16 cellular contexts compared by ENCODE assay signal in genomic region chr21:46205766-46206162, GRCh38. TPM values are rescaled to one million over a fixed set of nuclear protein-coding genes. Genes with fewer than 3 reads are reported as not detected.
DNase-seq lines count a peak whose midpoint lies in the region; ATAC-seq and TF ChIP-seq lines count a peak whose summit lies in the region.
"Had no signal": no experiment of that assay in that cellular context is flagged by ENCODE, and none has a peak within 500 bp of the region (broad histone marks: within the 10 kb centered on the region; RNA-seq: fewer than 3 reads in every experiment).

No MANE protein-coding gene starts in this region.

- peaks cover 21% of the 10 kb centered on the region for H3K36me3 Mint-ChIP-seq in effector memory CD8-positive, alpha-beta T cell (ENCODE audit: insufficient read depth)

- H3K4me1 Mint-ChIP-seq in effector memory CD8-positive, alpha-beta T cell (ENCODE audit: low read depth in 2 of 2): no peaks in the 10 kb centered on the region

- TF ChIP-seq CTCF in spleen (IDR thresholded peaks at IDR 0.05 in 8 of 11, conservative IDR thresholded peaks at IDR 0.05 in 3 of 11): no peak

- no peak overlapping the region for H3K4me3 Mint-ChIP-seq in effector memory CD8-positive, alpha-beta T cell
- H3K4me3 Mint-ChIP-seq: GM23338 had no signal

- DNase-seq in NCI-H1436 (lab: John Stamatoyannopoulos, UW) (peak; percentile 72), NCI-H2107 (lab: John Stamatoyannopoulos, UW) (peak; percentile 86), islet precursor cell (peak; percentile 45), spleen (peak; percentile 65), KBM-7 (no peak)
- DNase-seq in effector memory CD8-positive, alpha-beta T cell: no peak
- DNase-seq: DMS 273 treated with DMSO at 0.1 percent for 48 hours, NCI-H1105, NCI-H2029 treated with DMSO at 0.1 percent for 48 hours, NCI-H82, SHP77 treated with DMSO at 0.1 percent for 48 hours had no signal

- peak overlapping the region in 1 of 2 donors; percentile 59 for H3K27ac Mint-ChIP-seq in effector memory CD8-positive, alpha-beta T cell
- H3K27ac Mint-ChIP-seq: GM23338 had no signal

- no peaks in the 10 kb centered on the region for H3K9me3 ChIP-seq in spleen

- TF ChIP-seq POLR2A in spleen (IDR thresholded peaks at IDR 0.05): no peak

- ATAC-seq in effector memory CD8-positive, alpha-beta T cell (replicated peaks): no peak
- no peak for ATAC-seq in HG03039 (IDR thresholded peaks at IDR 0.05; ENCODE audit: unreplicated experiment)
- ATAC-seq: GM23338 had no signal

- H3K4me3 ChIP-seq in spleen: no peak overlapping the region
- H3K4me3 ChIP-seq: GM23338 had no signal

- 93 to 98% (median 96%) methylated on average over 11 to 16 of the region's 16 CpGs for WGBS in spleen, 5 donors

- H3K9me3 Mint-ChIP-seq in effector memory CD8-positive, alpha-beta T cell: no peaks in the 10 kb centered on the region
- H3K9me3 Mint-ChIP-seq: GM23338 had no signal

- in situ Hi-C loops in KBM-7 (cut with MboI; ENCODE audit: low pct_unique_long_range_greater_than_20kb, low sequenced_read_pairs): no loop called here

- intact Hi-C loops in spleen (cut with DNase I; ENCODE audit: low total_unique reads): no loop called here

- no peaks in the 10 kb centered on the region for H3K27me3 Mint-ChIP-seq in effector memory CD8-positive, alpha-beta T cell

- no peaks in the 10 kb centered on the region for H3K27me3 ChIP-seq in spleen (replicated peaks in 1 of 7)

- H3K27ac ChIP-seq in spleen: no peak overlapping the region
- H3K27ac ChIP-seq: KMS-11 had no signal

- peaks cover 0 to 83% (median 52%) of the 10 kb centered on the region in 6 donors for H3K36me3 ChIP-seq in spleen

- no peaks in the 10 kb centered on the region for H3K4me1 ChIP-seq in spleen

RNA-seq across cellular contexts. Expression of gene SPATC1L, which starts 21.5 kb away (rescaled TPM):
- total RNA-seq in spleen: 10 to 100 TPM in 2 of 7 donors, 1 to 10 TPM in 5; 4.4 to 10.5 (median 7.7) TPM
- polyA plus RNA-seq in spleen: 10 to 100 TPM; 10.8 to 13.4 (median 13.1) TPM

RNA-seq across cellular contexts. Expression of gene LSS, which starts 22.8 kb away (rescaled TPM):
- 10 to 100 TPM; 18.2 to 31.2 (median 28.8) TPM for total RNA-seq in spleen
- 10 to 100 TPM in 1 of 3 donors, 1 to 10 TPM in 2; 6.3 to 17.5 (median 9.8) TPM for polyA plus RNA-seq in spleen

RNA-seq across cellular contexts. Expression of gene FTCD, which starts 50.4 kb away (rescaled TPM):
- total RNA-seq in spleen: 1 to 10 TPM in 1 of 7 donors, under 1 TPM in 1, not detected in 5; 0.81 to 1.7 TPM
- polyA plus RNA-seq in spleen: 1 to 10 TPM in 1 of 3 donors, under 1 TPM in 2; 0.35 to 2.8 (median 0.38) TPM
- total RNA-seq: MCF 10A had no signal
- polyA plus RNA-seq: AG04450 had no signal

Comparison
In these comparisons a context has a peak if more than half of its experiments do, and no peak if none do; other contexts are left out.
1. DNase-seq: peak in NCI-H1436 (single experiment), NCI-H2107 (single experiment), islet precursor cell (single experiment) and spleen (single experiment); none in KBM-7 (single experiment) and effector memory CD8-positive, alpha-beta T cell (0 of 3).